22 cellular contexts compared by ENCODE assay signal in genomic region chr5:77957516-77957915, GRCh38.
DNase-seq lines count a peak whose midpoint lies in the region; ATAC-seq and TF ChIP-seq lines count a peak whose summit lies in the region.
"Had no signal": no experiment of that assay in that cellular context is flagged by ENCODE, and none has a peak within 500 bp of the region (broad histone marks: within the 10 kb centered on the region; RNA-seq: fewer than 3 reads in every experiment).

No MANE protein-coding gene starts in this region.

- H3K36me3 ChIP-seq in GM23338 (ENCODE audit: insufficient read depth) (no peaks in the 10 kb centered on the region), SK-N-MC (ENCODE audit: insufficient read depth, low read length) (no peaks in the 10 kb centered on the region), iPS DF 6.9 (ENCODE audit: control insufficient read depth, insufficient read depth, low read length) (no peaks in the 10 kb centered on the region), neuronal stem cell (replicated peaks in 1 of 2; ENCODE audit: control insufficient read depth in 2 of 2, insufficient read depth in 2 of 2, low read length in 2 of 2) (no peaks in the 10 kb centered on the region), osteoblast (ENCODE audit: insufficient read depth, low read length) (no peaks in the 10 kb centered on the region)
- H3K36me3 ChIP-seq: thoracic aorta, WERI-Rb-1 had no signal

- TF ChIP-seq CTCF in GM23338 (conservative IDR thresholded peaks at IDR 0.05; ENCODE audit: low read depth in 2 of 2) (no peak), osteoblast (IDR thresholded peaks at IDR 0.05; ENCODE audit: extremely low read depth, low read depth, low read length) (no peak)

- no peak overlapping the region for H3K27ac Mint-ChIP-seq in GM23338
- no peak overlapping the region for H3K27ac Mint-ChIP-seq in naive thymus-derived CD8-positive, alpha-beta T cell
- H3K27ac Mint-ChIP-seq: activated CD4-positive, alpha-beta memory T cell treated with anti-CD3 and anti-CD28 coated beads for 36 hours; activated naive CD4-positive, alpha-beta T cell treated with anti-CD3 and anti-CD28 coated beads for 36 hours; CD8-positive, alpha-beta T cell; T-helper 1 cell treated with Interleukin-12 subunit alpha and Interleukin-12 subunit beta and Interleukin-4 antibody, amounts not matched to agents 30 μg/mL and 1 μg/mL, for 36 hours had no signal

- H3K4me2 ChIP-seq in GM23338 (peak overlapping the region; percentile 75), neuronal stem cell (ENCODE audit: insufficient read depth, low read length, poor library complexity, severe bottlenecking) (peak overlapping the region; percentile 67), osteoblast (ENCODE audit: insufficient read depth, low read length) (no peak overlapping the region)

- H3K4me3 ChIP-seq in GM23338 = peak overlapping the region; percentile 58
- H3K4me3 ChIP-seq in SK-N-MC = peak overlapping the region; percentile 69
- peak overlapping the region; percentile 7; the same call in 1 of the 2 replicates for H3K4me3 ChIP-seq in iPS DF 6.9 (ENCODE audit: low read length)
- no peak overlapping the region for H3K4me3 ChIP-seq in neuronal stem cell (ENCODE audit: low read length in 2 of 2)
- no peak overlapping the region for H3K4me3 ChIP-seq in osteoblast (ENCODE audit: insufficient read depth, low read length)

- H3K27me3 ChIP-seq in GM23338 (ENCODE audit: insufficient read depth) (peaks cover 89% of the 10 kb centered on the region), iPS DF 6.9 (ENCODE audit: control insufficient read depth, insufficient read depth, low read length) (peaks cover 24% of the 10 kb centered on the region), neuronal stem cell (ENCODE audit: control insufficient read depth in 3 of 3, insufficient read depth in 3 of 3, low read depth in 1 of 3, low read length in 3 of 3) (peaks cover 3 to 96% (median 12%) of the 10 kb centered on the region in 3 experiments), osteoblast (ENCODE audit: insufficient read depth, low read length) (peaks cover 58% of the 10 kb centered on the region)

- no peak overlapping the region for H2BK12ac ChIP-seq in neuronal stem cell (ENCODE audit: low read length)

- H3K4me3 Mint-ChIP-seq in GM23338 = peak overlapping the region; percentile 66
- H3K4me3 Mint-ChIP-seq in naive thymus-derived CD8-positive, alpha-beta T cell = peak overlapping the region in 3 of 10 donors; percentile 5 to 34 (median 6)
- H3K4me3 Mint-ChIP-seq: activated CD4-positive, alpha-beta memory T cell treated with anti-CD3 and anti-CD28 coated beads for 36 hours; activated naive CD4-positive, alpha-beta T cell treated with anti-CD3 and anti-CD28 coated beads for 36 hours; CD8-positive, alpha-beta T cell; T-helper 1 cell treated with Interleukin-12 subunit alpha and Interleukin-12 subunit beta and Interleukin-4 antibody, amounts not matched to agents 30 μg/mL and 1 μg/mL, for 36 hours had no signal

- H3K27me3 Mint-ChIP-seq in GM23338 (ENCODE audit: insufficient read depth, low read depth, poor library complexity) = peaks cover 67% of the 10 kb centered on the region
- H3K27me3 Mint-ChIP-seq in naive thymus-derived CD8-positive, alpha-beta T cell = peaks cover 21 to 58% (median 36%) of the 10 kb centered on the region in 5 donors

- H3K9ac ChIP-seq in SK-N-MC (ENCODE audit: insufficient read length) (no peak overlapping the region), neuronal stem cell (ENCODE audit: low read depth, low read length, poor library complexity) (no peak overlapping the region)

- 0 out of 2 replicates have a peak, but pooled peaks cover 3% of the 10 kb centered on the region for H4K20me1 ChIP-seq in GM23338 (replicated peaks; ENCODE audit: insufficient read depth)
- H4K20me1 ChIP-seq in osteoblast (ENCODE audit: insufficient read depth, low read length) = no peaks in the 10 kb centered on the region

- H3K9me3 ChIP-seq in SK-N-MC (ENCODE audit: low read depth, low read length) = peaks cover 4% of the 10 kb centered on the region
- H3K9me3 ChIP-seq in iPS DF 6.9 (ENCODE audit: control insufficient read depth, insufficient read depth, low read length) = no peaks in the 10 kb centered on the region
- H3K9me3 ChIP-seq in neuronal stem cell (replicated peaks in 1 of 2; ENCODE audit: control insufficient read depth in 2 of 2, insufficient read depth in 1 of 2, low read depth in 1 of 2, low read length in 2 of 2) = no peaks in the 10 kb centered on the region
- no peaks in the 10 kb centered on the region for H3K9me3 ChIP-seq in osteoblast (ENCODE audit: low read depth, low read length)
- H3K9me3 ChIP-seq: thoracic aorta had no signal

- H3K4me1 ChIP-seq in GM23338 (ENCODE audit: insufficient read depth) = peaks cover 20% of the 10 kb centered on the region
- H3K4me1 ChIP-seq in iPS DF 6.9 (ENCODE audit: control insufficient read depth, insufficient read depth, low read length) = peaks cover 3% of the 10 kb centered on the region
- H3K4me1 ChIP-seq in neuronal stem cell (ENCODE audit: control insufficient read depth in 2 of 2, insufficient read depth in 1 of 2, low read depth in 1 of 2, low read length in 2 of 2) = peaks cover 0 to 10% of the 10 kb centered on the region in 2 donors
- H3K4me1 ChIP-seq in osteoblast (ENCODE audit: insufficient read depth, low read length) = no peaks in the 10 kb centered on the region

- no peak overlapping the region for H2AK5ac ChIP-seq in neuronal stem cell (ENCODE audit: low read depth, low read length)

- peak; percentile 62 for DNase-seq in GM23338 (ENCODE audit: low spot score)
- no peak for DNase-seq in SK-N-MC (ENCODE audit: low read depth, low spot score)
- DNase-seq in iPS DF 6.9 (ENCODE audit: low read depth, low spot score) = no peak
- DNase-seq in neuronal stem cell (ENCODE audit: low spot score) = no peak
- no peak for DNase-seq in T1000 (lab: John Stamatoyannopoulos, UW)
- DNase-seq in NCI-H2171 (lab: John Stamatoyannopoulos, UW) = no peak
- DNase-seq in naive thymus-derived CD8-positive, alpha-beta T cell = no peak
- no peak for DNase-seq in osteoblast (ENCODE audit: insufficient read length, low spot score, missing footprints)
- DNase-seq: activated CD4-positive, alpha-beta memory T cell treated with anti-CD3 and anti-CD28 coated beads for 36 hours; activated naive CD4-positive, alpha-beta T cell treated with anti-CD3 and anti-CD28 coated beads for 36 hours; CD8-positive, alpha-beta T cell; cerebellar nuclear complex; DMS79; NCI-H1092; NCI-H2029; NCI-H526 treated with DMSO at 0.1 percent for 48 hours; occipital lobe; right cardiac atrium; SHP77 treated with DMSO at 0.1 percent for 48 hours; WERI-Rb-1 had no signal

- H3K14ac ChIP-seq in neuronal stem cell (ENCODE audit: low read length) = no peak overlapping the region

- no peak overlapping the region for H2BK120ac ChIP-seq in neuronal stem cell (ENCODE audit: low read depth, low read length)

- H3K9me3 Mint-ChIP-seq in GM23338 = no peaks in the 10 kb centered on the region
- no peaks in the 10 kb centered on the region for H3K9me3 Mint-ChIP-seq in naive thymus-derived CD8-positive, alpha-beta T cell
- H3K9me3 Mint-ChIP-seq: activated CD4-positive, alpha-beta memory T cell treated with anti-CD3 and anti-CD28 coated beads for 36 hours; activated naive CD4-positive, alpha-beta T cell treated with anti-CD3 and anti-CD28 coated beads for 36 hours; CD8-positive, alpha-beta T cell; T-helper 1 cell treated with Interleukin-12 subunit alpha and Interleukin-12 subunit beta and Interleukin-4 antibody, amounts not matched to agents 30 μg/mL and 1 μg/mL, for 36 hours had no signal

- H3K18ac ChIP-seq in neuronal stem cell (ENCODE audit: low read length) = peak overlapping the region; percentile 81

- peaks cover 26% of the 10 kb centered on the region for H3K4me1 Mint-ChIP-seq in GM23338
- peaks cover 2 to 25% (median 15%) of the 10 kb centered on the region in 4 donors for H3K4me1 Mint-ChIP-seq in naive thymus-derived CD8-positive, alpha-beta T cell

- ATAC-seq in GM23338 = peak; percentile 66
- ATAC-seq in naive thymus-derived CD8-positive, alpha-beta T cell = no peak
- ATAC-seq: CD8-positive, alpha-beta T cell had no signal

- no peaks in the 10 kb centered on the region for H3K9me2 ChIP-seq in GM23338 (ENCODE audit: insufficient read depth)

- H2BK15ac ChIP-seq in neuronal stem cell (ENCODE audit: low read length) = no peak overlapping the region

- H4K91ac ChIP-seq in neuronal stem cell (ENCODE audit: low read depth, low read length, poor library complexity) = no peak overlapping the region

- H3K36me3 Mint-ChIP-seq in GM23338 (ENCODE audit: low read depth) = no peaks in the 10 kb centered on the region; the same call in 2 of the 3 replicates
- H3K36me3 Mint-ChIP-seq in naive thymus-derived CD8-positive, alpha-beta T cell = no peaks in the 10 kb centered on the region
- H3K36me3 Mint-ChIP-seq: activated CD4-positive, alpha-beta memory T cell treated with anti-CD3 and anti-CD28 coated beads for 36 hours; CD8-positive, alpha-beta T cell had no signal

- POLR2A ChIA-PET in naive thymus-derived CD8-positive, alpha-beta T cell (lab: Charles Lee) = no interaction called here

- H2BK5ac ChIP-seq in neuronal stem cell (ENCODE audit: low read length) = no peak overlapping the region

- H2AFZ ChIP-seq in GM23338 (no peak overlapping the region), neuronal stem cell (ENCODE audit: low read length) (peak overlapping the region; percentile 76), osteoblast (ENCODE audit: low read length) (no peak overlapping the region)

- no peaks in the 10 kb centered on the region for H3K79me2 ChIP-seq in GM23338 (replicated peaks; ENCODE audit: insufficient read depth)
- H3K79me2 ChIP-seq in osteoblast (ENCODE audit: insufficient read depth, low read length) = no peaks in the 10 kb centered on the region

- no CpG with 5 or more reads among the region's 20 CpGs for WGBS in iPS DF 6.9 (ENCODE audit: insufficient coverage, insufficient read length)
- WGBS in neuronal stem cell (ENCODE audit: extremely low coverage in 2 of 2, insufficient read length in 2 of 2, insufficient replicate concordance in 1 of 2), 2 donors = no CpG with 5 or more reads among the region's 20 CpGs

- H3F3A ChIP-seq in GM23338 (replicated peaks; ENCODE audit: low read depth) = no peaks in the 10 kb centered on the region

- no peaks in the 10 kb centered on the region for H3K79me1 ChIP-seq in neuronal stem cell (ENCODE audit: low read depth, low read length)

- no peak overlapping the region for H3K27ac ChIP-seq in GM23338 (ENCODE audit: low read depth)
- no peak overlapping the region for H3K27ac ChIP-seq in SK-N-MC
- no peak overlapping the region for H3K27ac ChIP-seq in iPS DF 6.9 (ENCODE audit: low read length)
- no peak overlapping the region for H3K27ac ChIP-seq in neuronal stem cell (replicated peaks; ENCODE audit: low read length)
- H3K27ac ChIP-seq in osteoblast (ENCODE audit: low read depth, low read length) = no peak overlapping the region
- H3K27ac ChIP-seq: thoracic aorta, WERI-Rb-1 had no signal

- H3K23ac ChIP-seq in neuronal stem cell (ENCODE audit: low read depth, low read length, poor library complexity) = no peak overlapping the region

- H3K4ac ChIP-seq in neuronal stem cell (ENCODE audit: low read length) = no peak overlapping the region

- H4K8ac ChIP-seq in neuronal stem cell (ENCODE audit: low read depth, low read length) = no peak overlapping the region

TF ChIP-seq in GM23338, 12 proteins besides CTCF, POLR2A, EP300 and RAD21 (continues in another document):
- no peak for TF ChIP-seq STAT1 (IDR thresholded peaks at IDR 0.05; ENCODE audit: unreplicated experiment)

Comparison
In these comparisons a context has a peak if more than half of its experiments do, and no peak if none do; other contexts are left out.
1. H3K4me3 ChIP-seq: peak in GM23338 (single experiment), SK-N-MC (single experiment) and iPS DF 6.9 (single experiment); none in neuronal stem cell (0 of 2) and osteoblast (single experiment).